Comparison of ENCODE assay signal across 18 cellular contexts in the genomic region with DNA sequence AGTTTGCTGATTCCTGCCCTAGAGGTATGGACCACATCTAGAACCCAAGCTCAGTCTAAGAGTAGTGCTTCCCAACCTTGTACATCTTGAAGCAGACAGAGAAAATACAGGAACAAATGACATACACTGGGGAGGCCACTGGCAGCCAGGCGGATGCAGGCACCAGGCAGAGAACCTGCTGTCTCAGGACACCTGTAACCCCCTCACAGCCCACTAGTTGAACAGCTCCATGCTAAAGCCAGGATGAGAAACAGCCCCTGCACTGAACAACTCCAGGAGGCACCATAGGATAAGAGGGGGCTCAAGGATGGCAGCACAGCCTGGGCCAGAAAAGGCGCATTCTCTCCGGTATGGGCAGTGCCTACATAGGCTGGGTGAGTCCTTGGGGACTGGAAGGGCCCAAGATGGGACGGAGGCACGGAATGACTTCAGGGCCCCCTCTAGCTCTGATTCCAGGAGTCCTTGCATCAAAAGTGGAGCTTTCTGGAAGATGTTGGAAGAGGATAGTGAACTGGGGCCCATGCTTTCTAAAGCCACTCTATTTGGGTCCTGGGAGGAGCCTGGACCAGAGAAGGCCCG. TPM values are rescaled to one million over a fixed set of nuclear protein-coding genes. Genes with fewer than 3 reads are reported as not detected.
DNase-seq lines count a peak whose midpoint lies in the region; ATAC-seq and TF ChIP-seq lines count a peak whose summit lies in the region.
"Had no signal": no experiment of that assay in that cellular context is flagged by ENCODE, and none has a peak within 500 bp of the region (broad histone marks: within the 10 kb centered on the region; RNA-seq: fewer than 3 reads in every experiment).

No MANE protein-coding gene starts in this region.

- H4K20me1 ChIP-seq in OCI-LY1 (ENCODE audit: insufficient read depth, low read length): no peaks in the 10 kb centered on the region

- no peak for TF ChIP-seq CTCF in OCI-LY1 (IDR thresholded peaks at IDR 0.05; ENCODE audit: low read length)

- H3K27ac Mint-ChIP-seq in activated naive CD8-positive, alpha-beta T cell: peak overlapping the region; percentile 66
- no peak overlapping the region for H3K27ac Mint-ChIP-seq in activated naive CD8-positive, alpha-beta T cell treated with anti-CD3 and anti-CD28 coated beads for 36 hours
- peak overlapping the region; percentile 42 to 88 (median 77) for H3K27ac Mint-ChIP-seq in immature natural killer cell

- peaks cover 6% of the 10 kb centered on the region for H3K36me3 Mint-ChIP-seq in activated naive CD8-positive, alpha-beta T cell
- H3K36me3 Mint-ChIP-seq in activated naive CD8-positive, alpha-beta T cell treated with anti-CD3 and anti-CD28 coated beads for 36 hours: peaks cover 26% of the 10 kb centered on the region
- peaks cover 8 to 27% (median 9%) of the 10 kb centered on the region in 3 donors for H3K36me3 Mint-ChIP-seq in immature natural killer cell

- peak overlapping the region; percentile 51 for H3K27ac ChIP-seq in OCI-LY1 (ENCODE audit: low read depth, low read length, poor library complexity, severe bottlenecking)
- peak overlapping the region; percentile 59 for H3K27ac ChIP-seq in substantia nigra (ENCODE audit: low read depth, low read length, poor library complexity, severe bottlenecking)

- no peaks in the 10 kb centered on the region for H3K9me3 ChIP-seq in OCI-LY1 (ENCODE audit: low read length)

- H3K4me1 Mint-ChIP-seq in activated naive CD8-positive, alpha-beta T cell (ENCODE audit: low read depth): peaks cover 73% of the 10 kb centered on the region
- peaks cover 69% of the 10 kb centered on the region for H3K4me1 Mint-ChIP-seq in activated naive CD8-positive, alpha-beta T cell treated with anti-CD3 and anti-CD28 coated beads for 36 hours
- H3K4me1 Mint-ChIP-seq in immature natural killer cell: peaks cover 85 to 96% of the 10 kb centered on the region in 2 donors

- H3K9me2 ChIP-seq in OCI-LY1 (ENCODE audit: low read depth, low read length): no peaks in the 10 kb centered on the region

- no peaks in the 10 kb centered on the region for H3K27me3 ChIP-seq in OCI-LY1 (ENCODE audit: insufficient read depth, low read length)

- no peak for ATAC-seq in GM21526 (IDR thresholded peaks at IDR 0.05; ENCODE audit: low FRiP score, unreplicated experiment)
- ATAC-seq: activated CD4-positive, CD25-positive, alpha-beta regulatory T cell treated with anti-CD3 and anti-CD28 coated beads, Interleukin-2, amount 50 U/mL, for 24 hours; HCT116 had no signal

- H3K4me2 ChIP-seq in OCI-LY1 (ENCODE audit: low read length): no peak overlapping the region

- no peaks in the 10 kb centered on the region for H3F3A ChIP-seq in OCI-LY1 (ENCODE audit: insufficient read depth, low read length)

- H3K9me3 Mint-ChIP-seq in activated naive CD8-positive, alpha-beta T cell (ENCODE audit: low read depth): no peaks in the 10 kb centered on the region
- H3K9me3 Mint-ChIP-seq in activated naive CD8-positive, alpha-beta T cell treated with anti-CD3 and anti-CD28 coated beads for 36 hours: no peaks in the 10 kb centered on the region
- no peaks in the 10 kb centered on the region for H3K9me3 Mint-ChIP-seq in immature natural killer cell
- H3K9me3 Mint-ChIP-seq: T-helper 1 cell treated with Interleukin-12 subunit alpha and Interleukin-12 subunit beta and Interleukin-4 antibody, amounts not matched to agents 30 μg/mL and 1 μg/mL, for 36 hours had no signal

- peaks cover 64% of the 10 kb centered on the region for H3K4me1 ChIP-seq in OCI-LY1 (ENCODE audit: insufficient read depth, low read length, severe bottlenecking)

- DNase-seq in activated naive CD8-positive, alpha-beta T cell treated with anti-CD3 and anti-CD28 coated beads for 36 hours: no peak
- DNase-seq in immature natural killer cell (no peak), substantia nigra (lab: John Stamatoyannopoulos, UW) (no peak), SIG-M5 treated with dmso at 0.1 percent for 504 hours (lab: John Stamatoyannopoulos, UW; ENCODE audit: unreplicated experiment) (no peak)
- no peak for DNase-seq in stimulated activated CD8-positive, alpha-beta memory T cell treated with anti-CD3 and anti-CD28 coated beads, Interleukin-4, amount 100 ng/mL, for 48 hours
- DNase-seq: activated T-cell treated with anti-CD3 and anti-CD28 coated beads for 4 hours, cerebellar nuclear complex, foreskin fibroblast, GDM1, NCI-H187 treated with DMSO at 0.1 percent for 48 hours, NCI-H446 treated with DMSO at 0.1 percent for 48 hours, Right ventricle myocardium superior had no signal

- no peak overlapping the region for H2AFZ ChIP-seq in OCI-LY1 (ENCODE audit: low read length)

- H3K4me3 Mint-ChIP-seq in activated naive CD8-positive, alpha-beta T cell: no peak overlapping the region
- H3K4me3 Mint-ChIP-seq in activated naive CD8-positive, alpha-beta T cell treated with anti-CD3 and anti-CD28 coated beads for 36 hours: no peak overlapping the region
- H3K4me3 Mint-ChIP-seq in immature natural killer cell: peak overlapping the region in 1 of 5 donors; percentile 29
- H3K4me3 Mint-ChIP-seq: T-helper 1 cell treated with Interleukin-12 subunit alpha and Interleukin-12 subunit beta and Interleukin-4 antibody, amounts not matched to agents 30 μg/mL and 1 μg/mL, for 36 hours had no signal

- H3K4me3 ChIP-seq in OCI-LY1 (ENCODE audit: low read depth, low read length, poor library complexity, severe bottlenecking): no peak overlapping the region

- peaks cover 46% of the 10 kb centered on the region for H3K79me2 ChIP-seq in OCI-LY1 (ENCODE audit: insufficient read depth, low read length)

- no peak overlapping the region for H3K9ac ChIP-seq in OCI-LY1 (ENCODE audit: low read length)

- H3K27me3 Mint-ChIP-seq in activated naive CD8-positive, alpha-beta T cell: no peaks in the 10 kb centered on the region
- no peaks in the 10 kb centered on the region for H3K27me3 Mint-ChIP-seq in activated naive CD8-positive, alpha-beta T cell treated with anti-CD3 and anti-CD28 coated beads for 36 hours
- peaks cover 26 to 39% (median 27%) of the 10 kb centered on the region in 3 donors for H3K27me3 Mint-ChIP-seq in immature natural killer cell (ENCODE audit: low read depth in 3 of 3)

- H3K36me3 ChIP-seq in OCI-LY1 (ENCODE audit: insufficient read depth, low read length): peaks cover 51% of the 10 kb centered on the region

RNA-seq across cellular contexts. Expression of gene MEF2D, which starts 16.0 kb away (rescaled TPM):
- total RNA-seq in activated naive CD8-positive, alpha-beta T cell treated with anti-CD3 and anti-CD28 coated beads for 36 hours: 10 to 100 TPM; 25.7 to 27.8 TPM
- polyA plus RNA-seq in immature natural killer cell: 10 to 100 TPM in 1 of 3 donors, 1 to 10 TPM in 2; 5.0 to 22.8 (median 6.0) TPM
